In the genomic region with DNA sequence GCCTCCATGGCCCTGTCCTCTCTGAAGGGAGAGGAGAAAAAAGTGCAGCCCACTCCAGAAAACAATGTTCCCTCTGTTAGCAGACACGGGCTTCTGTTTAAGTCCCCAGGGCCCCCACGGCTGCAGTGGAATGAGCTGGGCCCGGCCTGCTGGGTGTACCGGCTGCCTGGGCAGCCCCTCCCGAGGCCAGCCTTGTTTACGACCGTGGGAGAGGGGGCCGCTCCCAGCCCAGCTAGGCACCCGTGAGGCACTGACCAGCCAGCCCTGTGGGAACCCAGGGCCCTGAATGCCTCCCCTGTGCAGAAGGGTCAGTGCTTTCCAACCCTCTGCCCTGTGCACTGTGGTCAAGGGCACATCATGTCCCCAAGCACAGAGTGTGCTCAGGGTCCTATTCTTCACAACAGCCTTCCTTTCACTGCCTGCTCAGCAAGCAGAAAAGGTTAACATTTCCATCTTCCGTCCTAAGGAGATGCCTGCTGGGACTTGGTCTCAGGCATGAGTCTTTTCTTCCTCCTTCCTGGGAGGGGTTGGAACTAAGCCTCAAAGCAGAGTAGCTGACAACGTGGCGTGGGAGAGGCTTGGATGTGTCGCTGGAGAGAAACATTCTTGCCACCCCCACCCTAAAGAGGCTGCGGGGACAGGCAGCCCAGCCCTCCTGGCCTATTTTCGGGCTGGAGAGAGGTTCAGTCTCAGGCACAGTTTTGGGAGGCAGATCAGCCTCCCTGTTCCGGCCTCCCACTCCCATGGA, we compare ENCODE assay signal across 1 cellular context.
TF ChIP-seq lines count a peak whose summit lies in the region.

No MANE protein-coding gene starts in this region.

TF ChIP-seq in K562, 482 proteins besides CTCF, POLR2A, EP300 and RAD21 (continued from another document):
- TF ChIP-seq, protein P1, sequence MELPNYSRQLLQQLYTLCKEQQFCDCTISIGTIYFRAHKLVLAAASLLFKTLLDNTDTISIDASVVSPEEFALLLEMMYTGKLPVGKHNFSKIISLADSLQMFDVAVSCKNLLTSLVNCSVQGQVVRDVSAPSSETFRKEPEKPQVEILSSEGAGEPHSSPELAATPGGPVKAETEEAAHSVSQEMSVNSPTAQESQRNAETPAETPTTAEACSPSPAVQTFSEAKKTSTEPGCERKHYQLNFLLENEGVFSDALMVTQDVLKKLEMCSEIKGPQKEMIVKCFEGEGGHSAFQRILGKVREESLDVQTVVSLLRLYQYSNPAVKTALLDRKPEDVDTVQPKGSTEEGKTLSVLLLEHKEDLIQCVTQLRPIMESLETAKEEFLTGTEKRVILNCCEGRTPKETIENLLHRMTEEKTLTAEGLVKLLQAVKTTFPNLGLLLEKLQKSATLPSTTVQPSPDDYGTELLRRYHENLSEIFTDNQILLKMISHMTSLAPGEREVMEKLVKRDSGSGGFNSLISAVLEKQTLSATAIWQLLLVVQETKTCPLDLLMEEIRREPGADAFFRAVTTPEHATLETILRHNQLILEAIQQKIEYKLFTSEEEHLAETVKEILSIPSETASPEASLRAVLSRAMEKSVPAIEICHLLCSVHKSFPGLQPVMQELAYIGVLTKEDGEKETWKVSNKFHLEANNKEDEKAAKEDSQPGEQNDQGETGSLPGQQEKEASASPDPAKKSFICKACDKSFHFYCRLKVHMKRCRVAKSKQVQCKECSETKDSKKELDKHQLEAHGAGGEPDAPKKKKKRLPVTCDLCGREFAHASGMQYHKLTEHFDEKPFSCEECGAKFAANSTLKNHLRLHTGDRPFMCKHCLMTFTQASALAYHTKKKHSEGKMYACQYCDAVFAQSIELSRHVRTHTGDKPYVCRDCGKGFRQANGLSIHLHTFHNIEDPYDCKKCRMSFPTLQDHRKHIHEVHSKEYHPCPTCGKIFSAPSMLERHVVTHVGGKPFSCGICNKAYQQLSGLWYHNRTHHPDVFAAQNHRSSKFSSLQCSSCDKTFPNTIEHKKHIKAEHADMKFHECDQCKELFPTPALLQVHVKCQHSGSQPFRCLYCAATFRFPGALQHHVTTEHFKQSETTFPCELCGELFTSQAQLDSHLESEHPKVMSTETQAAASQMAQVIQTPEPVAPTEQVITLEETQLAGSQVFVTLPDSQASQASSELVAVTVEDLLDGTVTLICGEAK (IDR thresholded peaks at IDR 0.05): no peak
- TF ChIP-seq, protein P1 (CRISPR knock-in tag; IDR thresholded peaks at IDR 0.05): no peak
- TF ChIP-seq ELF2 (CRISPR knock-in tag; IDR thresholded peaks at IDR 0.05) (no peak), HDAC8 (tag; IDR thresholded peaks at IDR 0.05) (no peak), ZNF76 (CRISPR knock-in tag; IDR thresholded peaks at IDR 0.05; ENCODE audit: borderline replicate concordance) (no peak), SAP30 (IDR thresholded peaks at IDR 0.05; ENCODE audit: borderline replicate concordance, insufficient read depth, low read depth, low read length, poor library complexity, severe bottlenecking) (no peak), SLC30A9 (CRISPR knock-in tag; IDR thresholded peaks at IDR 0.05) (no peak), ZNF830 (CRISPR knock-in tag; IDR thresholded peaks at IDR 0.05) (no peak), HCFC1 (IDR thresholded peaks at IDR 0.05; ENCODE audit: low read depth, low read length) (no peak), BCOR (IDR thresholded peaks at IDR 0.05) (no peak), PCBP1 (IDR thresholded peaks at IDR 0.05; ENCODE audit: low read depth, low read length, poor library complexity, severe bottlenecking) (no peak), EZH2 (IDR thresholded peaks at IDR 0.05; ENCODE audit: borderline replicate concordance, low read depth, low read length) (no peak)
- TF ChIP-seq, protein P2, sequence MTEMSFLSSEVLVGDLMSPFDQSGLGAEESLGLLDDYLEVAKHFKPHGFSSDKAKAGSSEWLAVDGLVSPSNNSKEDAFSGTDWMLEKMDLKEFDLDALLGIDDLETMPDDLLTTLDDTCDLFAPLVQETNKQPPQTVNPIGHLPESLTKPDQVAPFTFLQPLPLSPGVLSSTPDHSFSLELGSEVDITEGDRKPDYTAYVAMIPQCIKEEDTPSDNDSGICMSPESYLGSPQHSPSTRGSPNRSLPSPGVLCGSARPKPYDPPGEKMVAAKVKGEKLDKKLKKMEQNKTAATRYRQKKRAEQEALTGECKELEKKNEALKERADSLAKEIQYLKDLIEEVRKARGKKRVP (CRISPR knock-in tag; IDR thresholded peaks at IDR 0.05): no peak
- TF ChIP-seq, protein P3, sequence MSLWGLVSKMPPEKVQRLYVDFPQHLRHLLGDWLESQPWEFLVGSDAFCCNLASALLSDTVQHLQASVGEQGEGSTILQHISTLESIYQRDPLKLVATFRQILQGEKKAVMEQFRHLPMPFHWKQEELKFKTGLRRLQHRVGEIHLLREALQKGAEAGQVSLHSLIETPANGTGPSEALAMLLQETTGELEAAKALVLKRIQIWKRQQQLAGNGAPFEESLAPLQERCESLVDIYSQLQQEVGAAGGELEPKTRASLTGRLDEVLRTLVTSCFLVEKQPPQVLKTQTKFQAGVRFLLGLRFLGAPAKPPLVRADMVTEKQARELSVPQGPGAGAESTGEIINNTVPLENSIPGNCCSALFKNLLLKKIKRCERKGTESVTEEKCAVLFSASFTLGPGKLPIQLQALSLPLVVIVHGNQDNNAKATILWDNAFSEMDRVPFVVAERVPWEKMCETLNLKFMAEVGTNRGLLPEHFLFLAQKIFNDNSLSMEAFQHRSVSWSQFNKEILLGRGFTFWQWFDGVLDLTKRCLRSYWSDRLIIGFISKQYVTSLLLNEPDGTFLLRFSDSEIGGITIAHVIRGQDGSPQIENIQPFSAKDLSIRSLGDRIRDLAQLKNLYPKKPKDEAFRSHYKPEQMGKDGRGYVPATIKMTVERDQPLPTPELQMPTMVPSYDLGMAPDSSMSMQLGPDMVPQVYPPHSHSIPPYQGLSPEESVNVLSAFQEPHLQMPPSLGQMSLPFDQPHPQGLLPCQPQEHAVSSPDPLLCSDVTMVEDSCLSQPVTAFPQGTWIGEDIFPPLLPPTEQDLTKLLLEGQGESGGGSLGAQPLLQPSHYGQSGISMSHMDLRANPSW (CRISPR knock-in tag; IDR thresholded peaks at IDR 0.05): no peak
- TF ChIP-seq, protein P4, sequence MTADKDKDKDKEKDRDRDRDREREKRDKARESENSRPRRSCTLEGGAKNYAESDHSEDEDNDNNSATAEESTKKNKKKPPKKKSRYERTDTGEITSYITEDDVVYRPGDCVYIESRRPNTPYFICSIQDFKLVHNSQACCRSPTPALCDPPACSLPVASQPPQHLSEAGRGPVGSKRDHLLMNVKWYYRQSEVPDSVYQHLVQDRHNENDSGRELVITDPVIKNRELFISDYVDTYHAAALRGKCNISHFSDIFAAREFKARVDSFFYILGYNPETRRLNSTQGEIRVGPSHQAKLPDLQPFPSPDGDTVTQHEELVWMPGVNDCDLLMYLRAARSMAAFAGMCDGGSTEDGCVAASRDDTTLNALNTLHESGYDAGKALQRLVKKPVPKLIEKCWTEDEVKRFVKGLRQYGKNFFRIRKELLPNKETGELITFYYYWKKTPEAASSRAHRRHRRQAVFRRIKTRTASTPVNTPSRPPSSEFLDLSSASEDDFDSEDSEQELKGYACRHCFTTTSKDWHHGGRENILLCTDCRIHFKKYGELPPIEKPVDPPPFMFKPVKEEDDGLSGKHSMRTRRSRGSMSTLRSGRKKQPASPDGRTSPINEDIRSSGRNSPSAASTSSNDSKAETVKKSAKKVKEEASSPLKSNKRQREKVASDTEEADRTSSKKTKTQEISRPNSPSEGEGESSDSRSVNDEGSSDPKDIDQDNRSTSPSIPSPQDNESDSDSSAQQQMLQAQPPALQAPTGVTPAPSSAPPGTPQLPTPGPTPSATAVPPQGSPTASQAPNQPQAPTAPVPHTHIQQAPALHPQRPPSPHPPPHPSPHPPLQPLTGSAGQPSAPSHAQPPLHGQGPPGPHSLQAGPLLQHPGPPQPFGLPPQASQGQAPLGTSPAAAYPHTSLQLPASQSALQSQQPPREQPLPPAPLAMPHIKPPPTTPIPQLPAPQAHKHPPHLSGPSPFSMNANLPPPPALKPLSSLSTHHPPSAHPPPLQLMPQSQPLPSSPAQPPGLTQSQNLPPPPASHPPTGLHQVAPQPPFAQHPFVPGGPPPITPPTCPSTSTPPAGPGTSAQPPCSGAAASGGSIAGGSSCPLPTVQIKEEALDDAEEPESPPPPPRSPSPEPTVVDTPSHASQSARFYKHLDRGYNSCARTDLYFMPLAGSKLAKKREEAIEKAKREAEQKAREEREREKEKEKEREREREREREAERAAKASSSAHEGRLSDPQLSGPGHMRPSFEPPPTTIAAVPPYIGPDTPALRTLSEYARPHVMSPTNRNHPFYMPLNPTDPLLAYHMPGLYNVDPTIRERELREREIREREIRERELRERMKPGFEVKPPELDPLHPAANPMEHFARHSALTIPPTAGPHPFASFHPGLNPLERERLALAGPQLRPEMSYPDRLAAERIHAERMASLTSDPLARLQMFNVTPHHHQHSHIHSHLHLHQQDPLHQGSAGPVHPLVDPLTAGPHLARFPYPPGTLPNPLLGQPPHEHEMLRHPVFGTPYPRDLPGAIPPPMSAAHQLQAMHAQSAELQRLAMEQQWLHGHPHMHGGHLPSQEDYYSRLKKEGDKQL (CRISPR knock-in tag; IDR thresholded peaks at IDR 0.05; ENCODE audit: borderline replicate concordance): no peak
- TF ChIP-seq, protein P5, sequence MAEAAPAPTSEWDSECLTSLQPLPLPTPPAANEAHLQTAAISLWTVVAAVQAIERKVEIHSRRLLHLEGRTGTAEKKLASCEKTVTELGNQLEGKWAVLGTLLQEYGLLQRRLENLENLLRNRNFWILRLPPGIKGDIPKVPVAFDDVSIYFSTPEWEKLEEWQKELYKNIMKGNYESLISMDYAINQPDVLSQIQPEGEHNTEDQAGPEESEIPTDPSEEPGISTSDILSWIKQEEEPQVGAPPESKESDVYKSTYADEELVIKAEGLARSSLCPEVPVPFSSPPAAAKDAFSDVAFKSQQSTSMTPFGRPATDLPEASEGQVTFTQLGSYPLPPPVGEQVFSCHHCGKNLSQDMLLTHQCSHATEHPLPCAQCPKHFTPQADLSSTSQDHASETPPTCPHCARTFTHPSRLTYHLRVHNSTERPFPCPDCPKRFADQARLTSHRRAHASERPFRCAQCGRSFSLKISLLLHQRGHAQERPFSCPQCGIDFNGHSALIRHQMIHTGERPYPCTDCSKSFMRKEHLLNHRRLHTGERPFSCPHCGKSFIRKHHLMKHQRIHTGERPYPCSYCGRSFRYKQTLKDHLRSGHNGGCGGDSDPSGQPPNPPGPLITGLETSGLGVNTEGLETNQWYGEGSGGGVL (CRISPR knock-in tag; IDR thresholded peaks at IDR 0.05): no peak
